8 cellular contexts compared by ENCODE assay signal in the genomic region with DNA sequence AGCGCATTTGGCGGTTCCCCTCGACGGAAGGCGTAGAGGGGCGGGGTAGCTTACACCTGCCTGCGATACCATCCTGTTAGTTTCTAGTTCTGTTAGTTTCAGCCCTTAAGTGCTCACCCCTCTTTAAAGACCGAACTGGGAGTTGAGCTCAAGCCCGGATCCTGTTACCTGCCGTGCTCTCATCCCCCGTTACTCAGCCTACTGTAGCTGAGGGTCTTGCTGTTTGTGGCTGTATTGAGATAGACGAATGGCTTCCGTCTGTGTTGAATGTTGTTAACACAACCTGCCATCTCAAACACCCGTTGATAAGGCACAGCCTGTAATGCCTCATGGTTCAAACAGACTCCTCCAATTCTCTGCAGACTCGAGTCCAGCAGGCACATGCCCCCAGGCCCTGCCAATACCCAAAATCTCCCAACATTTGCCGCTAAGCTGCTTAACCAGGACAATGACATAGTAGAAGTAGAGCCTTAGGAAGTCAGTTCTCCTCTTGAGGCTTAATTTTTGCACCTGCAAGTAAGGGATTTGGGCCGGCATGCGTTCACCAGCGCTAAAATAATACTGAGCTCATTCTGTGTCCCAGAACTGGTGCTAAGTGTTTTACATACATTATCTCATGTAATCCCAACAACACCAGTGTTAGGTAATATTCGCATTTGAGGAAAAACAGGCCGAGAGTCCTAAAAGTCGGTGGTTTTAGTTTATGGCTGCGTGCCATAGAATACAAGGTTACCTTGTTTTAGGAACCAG. TPM values are rescaled to one million over a fixed set of nuclear protein-coding genes. Genes with fewer than 3 reads are reported as not detected.
DNase-seq lines count a peak whose midpoint lies in the region; ATAC-seq and TF ChIP-seq lines count a peak whose summit lies in the region.

No MANE protein-coding gene starts in this region.

- intact Hi-C loops in PC-3 (cut with micrococcal nuclease), result loop anchor here (5.0 to 10.0 kb wide), 4 partner anchors 208 to 850 kb away; a partner anchor contains a TSS
- intact Hi-C loops in lower leg skin (cut with DNase I; ENCODE audit: low total_unique reads), result no loop called here
- intact Hi-C loops in thyroid gland (cut with DNase I), result no loop called here

- no peaks in the 10 kb centered on the region for H3K36me3 ChIP-seq in PC-3 (ENCODE audit: low read depth, low read length)
- no peaks in the 10 kb centered on the region for H3K36me3 ChIP-seq in thyroid gland

- TF ChIP-seq CTCF in PC-3 (conservative IDR thresholded peaks at IDR 0.05; ENCODE audit: low read depth, low read length), result no peak
- TF ChIP-seq CTCF in choroid plexus epithelial cell (conservative IDR thresholded peaks at IDR 0.05; ENCODE audit: low read depth, low read length), result no peak
- TF ChIP-seq CTCF in lower leg skin (IDR thresholded peaks at IDR 0.05), result no peak
- no peak for TF ChIP-seq CTCF in thyroid gland (IDR thresholded peaks at IDR 0.05)

- no peaks in the 10 kb centered on the region for H3K9me2 ChIP-seq in PC-3 (replicated peaks; ENCODE audit: low read length)

- H3K27me3 ChIP-seq in PC-3 (ENCODE audit: low read length) (no peaks in the 10 kb centered on the region), thyroid gland (no peaks in the 10 kb centered on the region)

- H3F3A ChIP-seq in PC-3 (ENCODE audit: low read length, unreplicated experiment), result no peaks in the 10 kb centered on the region

- peak; percentile 11 for DNase-seq in EH (ENCODE audit: low read depth)
- peak; percentile 27 for DNase-seq in PC-3
- DNase-seq in choroid plexus epithelial cell (ENCODE audit: low read depth), result no peak
- peak in 1 of 2 donors; percentile 26 for DNase-seq in lower leg skin (ENCODE audit: low spot score in 2 of 2)
- DNase-seq in thyroid gland, result peak; percentile 12 to 16
- no peak for DNase-seq in kidney tubule cell (ENCODE audit: low spot score)

- peak overlapping the region; percentile 95 for H2AFZ ChIP-seq in PC-3 (ENCODE audit: low read length)

- peaks cover 11% of the 10 kb centered on the region; the same call in 1 of the 2 replicates for H3K4me1 ChIP-seq in PC-3 (ENCODE audit: insufficient read depth, low read length)
- peaks cover 0 to 14% of the 10 kb centered on the region in 2 donors for H3K4me1 ChIP-seq in thyroid gland

- H3K9me3 ChIP-seq in PC-3 (ENCODE audit: low read length), result no peaks in the 10 kb centered on the region
- H3K9me3 ChIP-seq in thyroid gland, result no peaks in the 10 kb centered on the region

- ATAC-seq in GM19463 (IDR thresholded peaks at IDR 0.05; ENCODE audit: unreplicated experiment) (peak; percentile 32), HG03469 (IDR thresholded peaks at IDR 0.05; ENCODE audit: unreplicated experiment) (peak; percentile 22), PC-3 (peak; percentile 26)

- peak overlapping the region; percentile 88 for H3K4me2 ChIP-seq in PC-3 (ENCODE audit: low read length)

- CTCF ChIA-PET in PC-3 (lab: Charles Lee), result interaction anchor here (1.0 kb wide), 1 partner anchor 58 kb away, joined by 4 read pairs; no protein-coding TSS in a partner anchor

- POLR2A ChIA-PET in PC-3 (lab: Charles Lee; ENCODE audit: unreplicated experiment), result interaction anchor here (0.8 to 1.2 kb wide), 2 partner anchors 31 to 617 kb away, joined by 3 read pairs; no protein-coding TSS in a partner anchor

- H3K27ac ChIP-seq in PC-3 (ENCODE audit: low read length), result peak overlapping the region; percentile 100
- peak overlapping the region; percentile 99 to 100 (median 100) for H3K27ac ChIP-seq in thyroid gland

- TF ChIP-seq POLR2A in lower leg skin (IDR thresholded peaks at IDR 0.05) (no peak), thyroid gland (IDR thresholded peaks at IDR 0.05) (no peak)

- peaks cover 57% of the 10 kb centered on the region for H3K79me2 ChIP-seq in PC-3 (ENCODE audit: low read length)

- H3K4me3 ChIP-seq in PC-3 (ENCODE audit: low read length) (peak overlapping the region; percentile 82), choroid plexus epithelial cell (ENCODE audit: low read depth, low read length) (peak overlapping the region; percentile 77), lower leg skin (ENCODE audit: low read depth, poor library complexity, severe bottlenecking) (peak overlapping the region; percentile 93), thyroid gland (replicated peaks in 1 of 3) (peak overlapping the region; percentile 88 to 95 (median 93))

- 7 to 11% methylated on average over 23 of the region's 23 CpGs for WGBS in lower leg skin, 2 donors
- 12 to 14% methylated on average over 20 to 23 of the region's 23 CpGs for WGBS in thyroid gland, 2 donors

- BruUV-seq in PC-3 (replicated peaks; lab: Mats Ljungman, UMichigan), result TSS peak; percentile 65

- H4K20me1 ChIP-seq in PC-3 (ENCODE audit: low read length), result no peaks in the 10 kb centered on the region

- H3K9ac ChIP-seq in PC-3 (ENCODE audit: low read length), result peak overlapping the region; percentile 100

RNA-seq across cellular contexts. Expression of a gene that starts 1.3 kb away (rescaled TPM):
- total RNA-seq in PC-3 (2014; rRNA removed) (2.3 and 4.5 TPM in 2 replicates), lower leg skin (1 to 10 TPM; 4.0 to 8.2 (median 5.6) TPM), thyroid gland (10 to 100 TPM in 3 of 4 donors, 1 to 10 TPM in 1; 8.8 to 16.7 (median 12.3) TPM)

Comparison
In these comparisons a context has a peak if more than half of its experiments do, and no peak if none do; other contexts are left out.
1. DNase-seq: peak in EH (single experiment), PC-3 (single experiment) and thyroid gland (2 of 2); none in choroid plexus epithelial cell (single experiment) and kidney tubule cell (single experiment).
2. Peak in every context shown above with its lines, with median percentiles within 50 percentile points of each other: ATAC-seq and H3K4me3 ChIP-seq.